ENCODE assay signal across 10 cellular contexts in the genomic region with DNA sequence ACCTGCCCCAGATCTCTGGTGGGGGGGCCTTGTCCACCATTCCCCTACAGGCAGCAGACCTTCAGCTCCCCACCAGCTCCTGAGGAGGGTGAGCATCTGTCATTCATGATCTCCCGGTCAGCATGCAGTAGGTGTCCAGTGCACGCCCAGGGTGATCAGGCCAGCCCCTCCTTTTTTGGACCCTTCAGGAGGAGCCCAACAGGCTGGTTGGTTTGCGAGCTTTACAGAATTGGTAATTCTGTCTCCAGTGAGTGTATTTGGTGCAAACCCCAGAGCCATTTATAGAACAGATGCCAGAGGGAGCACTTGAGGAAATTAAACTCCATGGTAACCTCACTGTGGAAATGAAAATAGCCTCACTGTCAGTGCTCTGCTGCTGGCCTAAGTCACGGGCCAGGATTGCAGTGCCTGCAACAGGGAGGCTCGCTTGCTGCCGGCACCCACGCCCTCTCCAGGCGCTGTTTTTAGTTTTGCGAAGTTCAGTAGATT. TPM values are rescaled to one million over a fixed set of nuclear protein-coding genes. Genes with fewer than 3 reads are reported as not detected.
DNase-seq lines count a peak whose midpoint lies in the region; ATAC-seq, FAIRE-seq and TF ChIP-seq lines count a peak whose summit lies in the region.
"Had no signal": no experiment of that assay in that cellular context is flagged by ENCODE, and none has a peak within 500 bp of the region (broad histone marks: within the 10 kb centered on the region; RNA-seq: fewer than 3 reads in every experiment).

No MANE protein-coding gene starts in this region.

- no peak for TF ChIP-seq CTCF in fibroblast of pulmonary artery (IDR thresholded peaks at IDR 0.05; ENCODE audit: low read length, missing control alignments)

- FAIRE-seq in frontal cortex (lab: Jason Lieb, UNC) = no peak
- FAIRE-seq: GM12878 had no signal

- no peak for ATAC-seq in GM19023 (IDR thresholded peaks at IDR 0.05; ENCODE audit: unreplicated experiment)
- no peak for ATAC-seq in stimulated activated naive CD8-positive, alpha-beta T cell treated with anti-CD3 and anti-CD28 coated beads, Interleukin-15, Interleukin-2, amounts not matched to agents 100 U/mL and 50 U/mL, for 24 hours
- ATAC-seq: GM12878 had no signal

- intact Hi-C loops in posterior cingulate gyrus (cut with DNase I) = no loop called here

- DNase-seq in Daoy (ENCODE audit: low read depth) (peak; percentile 39), NCI-H748 (lab: John Stamatoyannopoulos, UW; ENCODE audit: unreplicated experiment) (peak; percentile 85), fibroblast of pulmonary artery (ENCODE audit: low read depth) (peak; percentile 44), posterior cingulate gyrus (peak in 8 of 10 donors; percentile 63 to 94 (median 74)), HuH-7.5 (ENCODE audit: low spot score) (no peak), frontal cortex (ENCODE audit: low spot score in 2 of 2) (no peak)
- DNase-seq in stimulated activated naive CD8-positive, alpha-beta T cell treated with anti-CD3 and anti-CD28 coated beads, Interleukin-15, Interleukin-2, amounts not matched to agents 100 U/mL and 50 U/mL, for 24 hours = no peak

- H3K4me3 ChIP-seq in fibroblast of pulmonary artery (replicated peaks; ENCODE audit: low read depth, low read length) = no peak overlapping the region
- H3K4me3 ChIP-seq: adrenal gland, GM12878 had no signal

RNA-seq across cellular contexts. Expression of a gene that starts 23.4 kb away (rescaled TPM):
- total RNA-seq in Daoy (2014; rRNA removed; shearing (Covaris generic)) = 1.4 and 2.8 TPM in 2 replicates
- total RNA-seq in frontal cortex = 12.6 TPM

Comparison
In these comparisons a context has a peak if more than half of its experiments do, and no peak if none do; other contexts are left out.
1. DNase-seq: peak in Daoy (single experiment), NCI-H748 (single experiment), fibroblast of pulmonary artery (single experiment) and posterior cingulate gyrus (8 of 10); none in HuH-7.5 (single experiment), frontal cortex (0 of 2) and stimulated activated naive CD8-positive, alpha-beta T cell treated with anti-CD3 and anti-CD28 coated beads, Interleukin-15, Interleukin-2, amounts not matched to agents 100 U/mL and 50 U/mL, for 24 hours (single experiment).